17 cellular contexts compared by ENCODE assay signal in genomic region chr13:28415994-28416411, GRCh38.
DNase-seq lines count a peak whose midpoint lies in the region; ATAC-seq and TF ChIP-seq lines count a peak whose summit lies in the region.
"Had no signal": no experiment of that assay in that cellular context is flagged by ENCODE, and none has a peak within 500 bp of the region (broad histone marks: within the 10 kb centered on the region; RNA-seq: fewer than 3 reads in every experiment).

No MANE protein-coding gene starts in this region.

- H3K27me3 ChIP-seq in H9 (ENCODE audit: insufficient read depth, low read length): no peaks in the 10 kb centered on the region
- no peaks in the 10 kb centered on the region for H3K27me3 ChIP-seq in OCI-LY3 (ENCODE audit: low read depth, low read length)
- no peaks in the 10 kb centered on the region for H3K27me3 ChIP-seq in foreskin keratinocyte
- H3K27me3 ChIP-seq: BLaER1 treated with 17β-estradiol and CSF1 and Interleukin-3, amounts not matched to agents 10 nM and 100 nM; heart right ventricle; MG63 had no signal

- no peak overlapping the region for H2BK120ac ChIP-seq in H9 (ENCODE audit: low read depth, low read length, poor library complexity, severe bottlenecking)

- WGBS in H9 (ENCODE audit: extremely low coverage, insufficient read length, low lambda C conversion rate): no CpG with 5 or more reads among the region's 3 CpGs

- no peak overlapping the region for H2AK5ac ChIP-seq in H9 (ENCODE audit: insufficient read length, low read length)

- no peak overlapping the region for H4K5ac ChIP-seq in H9 (ENCODE audit: insufficient read length, low read depth, low read length)

- H2BK20ac ChIP-seq in H9 (ENCODE audit: low read depth, low read length, poor library complexity, severe bottlenecking): no peak overlapping the region

- H3K4me1 Mint-ChIP-seq in H9: peaks cover 22 to 23% of the 10 kb centered on the region in 2 experiments
- H3K4me1 Mint-ChIP-seq: nephron; stimulated activated effector memory CD8-positive, alpha-beta T cell treated with anti-CD3 and anti-CD28 coated beads, Interleukin-12 subunit alpha, Interleukin-12 subunit beta, amount 100 ng/mL, for 72 hours had no signal

- H3K4me2 ChIP-seq in H9 (ENCODE audit: insufficient read depth, insufficient read length, low read length) (no peak overlapping the region), OCI-LY3 (ENCODE audit: low read length) (no peak overlapping the region)

- H3K79me2 ChIP-seq in H9 (ENCODE audit: insufficient read depth, low read length) (peaks cover 3% of the 10 kb centered on the region; the same call in 1 of the 2 replicates), OCI-LY3 (ENCODE audit: low read length) (no peaks in the 10 kb centered on the region)

- H3K9ac ChIP-seq in H9 (ENCODE audit: extremely low read depth, insufficient read length, low read length) (no peak overlapping the region), OCI-LY3 (ENCODE audit: low read length) (no peak overlapping the region)
- H3K9ac ChIP-seq: BLaER1 treated with 17β-estradiol and CSF1 and Interleukin-3, amounts not matched to agents 10 nM and 100 nM had no signal

- H3K9me3 ChIP-seq in H9 (ENCODE audit: control insufficient read depth, low read depth, low read length) (no peaks in the 10 kb centered on the region), OCI-LY3 (ENCODE audit: insufficient read depth, low read length) (no peaks in the 10 kb centered on the region)
- H3K9me3 ChIP-seq: heart right ventricle, MG63 had no signal

- H3K36me3 Mint-ChIP-seq in H9 (ENCODE audit: insufficient read depth in 1 of 3, low read depth in 3 of 3): peaks cover 38 to 82% (median 55%) of the 10 kb centered on the region in 3 experiments; a peak in 6 of 7 replicates
- H3K36me3 Mint-ChIP-seq: stimulated activated effector memory CD8-positive, alpha-beta T cell treated with anti-CD3 and anti-CD28 coated beads, Interleukin-12 subunit alpha, Interleukin-12 subunit beta, amount 100 ng/mL, for 72 hours had no signal

- H2AFZ ChIP-seq in H9 (ENCODE audit: low read length) (no peak overlapping the region), OCI-LY3 (ENCODE audit: low read depth, low read length) (no peak overlapping the region)

- no peaks in the 10 kb centered on the region for H3K36me3 ChIP-seq in OCI-LY3 (replicated peaks; ENCODE audit: low read depth, low read length)
- H3K36me3 ChIP-seq: MG63 had no signal

- no peak overlapping the region for H4K91ac ChIP-seq in H9 (ENCODE audit: insufficient read length, low read depth, low read length)

- H3K14ac ChIP-seq in H9 (ENCODE audit: insufficient read depth, low read length): no peak overlapping the region

- no peak overlapping the region for H3K27ac ChIP-seq in H9 (ENCODE audit: insufficient read length, low read depth, low read length)
- no peak overlapping the region for H3K27ac ChIP-seq in OCI-LY3 (ENCODE audit: low read length)
- no peak overlapping the region for H3K27ac ChIP-seq in foreskin keratinocyte
- H3K27ac ChIP-seq: BLaER1 treated with 17β-estradiol and CSF1 and Interleukin-3, amounts not matched to agents 10 nM and 100 nM had no signal

- H4K8ac ChIP-seq in H9 (replicated peaks; ENCODE audit: insufficient read length, low read depth, low read length): no peak overlapping the region

- H2BK15ac ChIP-seq in H9 (ENCODE audit: low read depth, low read length): no peak overlapping the region

- H4K20me1 ChIP-seq in H9 (ENCODE audit: control insufficient read depth, insufficient read depth, insufficient read length): no peaks in the 10 kb centered on the region
- no peaks in the 10 kb centered on the region for H4K20me1 ChIP-seq in OCI-LY3 (ENCODE audit: insufficient read depth, low read length)

- no peak overlapping the region for H3K18ac ChIP-seq in H9 (ENCODE audit: insufficient read length, low read depth, low read length)

- no peak overlapping the region for H2BK5ac ChIP-seq in H9 (ENCODE audit: insufficient read length, low read length)

- H3K9me3 Mint-ChIP-seq in H9: no peaks in the 10 kb centered on the region
- H3K9me3 Mint-ChIP-seq: nephron; stimulated activated effector memory CD8-positive, alpha-beta T cell treated with anti-CD3 and anti-CD28 coated beads, Interleukin-12 subunit alpha, Interleukin-12 subunit beta, amount 100 ng/mL, for 72 hours had no signal

- no peak overlapping the region for H3K23ac ChIP-seq in H9 (ENCODE audit: insufficient read length, low read depth, low read length)

- ATAC-seq in foreskin keratinocyte: no peak
- ATAC-seq in GM18867 (IDR thresholded peaks at IDR 0.05; ENCODE audit: unreplicated experiment): no peak
- ATAC-seq: stimulated activated effector memory CD8-positive, alpha-beta T cell treated with anti-CD3 and anti-CD28 coated beads, Interleukin-12 subunit alpha, Interleukin-12 subunit beta, amount 100 ng/mL, for 72 hours had no signal

- no peaks in the 10 kb centered on the region; the same call in 1 of the 2 replicates for H3K4me1 ChIP-seq in H9 (ENCODE audit: insufficient read depth, low read length)
- H3K4me1 ChIP-seq in OCI-LY3 (ENCODE audit: low read length): peaks cover 37% of the 10 kb centered on the region
- no peaks in the 10 kb centered on the region for H3K4me1 ChIP-seq in foreskin keratinocyte

- H3T11ph ChIP-seq in H9 (ENCODE audit: low read length): no peak overlapping the region

- H3K79me1 ChIP-seq in H9 (ENCODE audit: insufficient read depth, low read depth, low read length, poor library complexity, severe bottlenecking): peaks cover 2% of the 10 kb centered on the region

- H3K4ac ChIP-seq in H9 (ENCODE audit: low read depth, low read length): no peak overlapping the region

- DNase-seq in CD1c-positive myeloid dendritic cell (ENCODE audit: extremely low spot score) (peak; percentile 50), H9 (no peak), foreskin keratinocyte (no peak), dermis blood vessel endothelial cell (no peak), medulla oblongata (ENCODE audit: extremely low spot score) (no peak), islet precursor cell (no peak)
- DNase-seq: cerebellar nuclear complex; heart right ventricle; MG63; NCI-H226; retina; stimulated activated CD4-positive, alpha-beta T cell treated with anti-CD3 and anti-CD28 coated beads, Interleukin-2, amount 100 ng/mL, for 48 hours had no signal

- no peaks in the 10 kb centered on the region; the same call in 1 of the 2 replicates for H3K27me3 Mint-ChIP-seq in H9 (ENCODE audit: low read depth)

- H3K4me3 Mint-ChIP-seq in H9: no peak overlapping the region
- H3K4me3 Mint-ChIP-seq: nephron; stimulated activated effector memory CD8-positive, alpha-beta T cell treated with anti-CD3 and anti-CD28 coated beads, Interleukin-12 subunit alpha, Interleukin-12 subunit beta, amount 100 ng/mL, for 72 hours had no signal

- H3K23me2 ChIP-seq in H9 (ENCODE audit: insufficient read length, low read depth, low read length, poor library complexity, severe bottlenecking): no peaks in the 10 kb centered on the region

- TF ChIP-seq CTCF in H9 (conservative IDR thresholded peaks at IDR 0.05): peak; percentile 23; the same call in 1 of the 3 replicates
- peak; percentile 48 for TF ChIP-seq CTCF in OCI-LY3 (IDR thresholded peaks at IDR 0.05; ENCODE audit: low read depth, low read length)
- TF ChIP-seq CTCF in foreskin keratinocyte (conservative IDR thresholded peaks at IDR 0.05): peak; percentile 6

- H2BK12ac ChIP-seq in H9 (ENCODE audit: insufficient read length, low read depth, low read length): no peak overlapping the region

- H3K4me3 ChIP-seq in OCI-LY3 (ENCODE audit: low read length): no peak overlapping the region
- H3K4me3 ChIP-seq: BLaER1 treated with 17β-estradiol and CSF1 and Interleukin-3, amounts not matched to agents 10 nM and 100 nM; heart right ventricle; MG63 had no signal

- 0 out of 7 replicates have a peak overlapping the region, but pooled peaks of 1 of the 3 experiments have one; percentile 40 for H3K27ac Mint-ChIP-seq in H9
- H3K27ac Mint-ChIP-seq: nephron; stimulated activated effector memory CD8-positive, alpha-beta T cell treated with anti-CD3 and anti-CD28 coated beads, Interleukin-12 subunit alpha, Interleukin-12 subunit beta, amount 100 ng/mL, for 72 hours had no signal

- H3K56ac ChIP-seq in H9 (ENCODE audit: insufficient read length, low read depth, low read length): no peak overlapping the region
